ENCODE assay signal across 8 cellular contexts in the genomic region with DNA sequence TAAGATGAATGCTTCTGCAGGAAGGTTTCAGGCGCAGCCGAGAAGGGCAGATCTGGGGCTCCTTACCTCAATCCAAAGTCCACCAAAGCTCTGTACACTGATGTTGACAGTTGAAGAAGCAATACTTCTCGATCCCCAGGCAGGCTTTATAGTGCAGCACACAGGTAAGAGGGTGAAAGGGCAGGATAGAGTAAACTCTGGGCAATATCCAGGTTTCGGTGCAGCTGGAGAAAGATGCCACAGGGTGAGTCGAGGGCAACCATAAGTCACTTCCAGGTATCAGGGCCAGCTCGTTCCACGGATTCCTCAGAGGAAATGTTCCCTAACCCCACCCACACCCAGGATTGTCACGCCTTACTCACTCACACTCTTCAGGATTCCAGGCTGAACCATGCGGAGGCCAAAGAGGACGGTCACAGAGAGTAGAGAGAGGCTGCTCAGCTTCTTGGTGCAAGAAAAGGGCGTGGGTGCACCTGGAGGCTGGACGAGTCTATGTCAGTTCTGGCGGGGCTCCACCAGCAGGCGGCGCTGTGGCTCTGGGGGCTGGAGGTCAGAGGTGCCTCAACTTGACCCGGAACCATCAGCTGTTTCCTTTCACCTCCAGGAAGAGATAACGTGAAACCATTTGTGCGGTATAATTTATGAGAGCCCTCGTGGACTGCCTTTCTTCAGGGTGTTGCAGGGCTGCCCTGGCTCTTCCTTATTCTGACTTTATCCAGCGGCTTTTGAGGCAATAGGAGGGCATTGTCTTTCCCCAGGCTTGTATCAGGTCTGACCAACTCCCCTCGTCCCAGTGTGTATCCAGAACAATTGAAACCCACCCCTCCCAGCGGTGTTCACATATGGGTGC. TPM values are rescaled to one million over a fixed set of nuclear protein-coding genes. Genes with fewer than 3 reads are reported as not detected.
A peak's percentile ranks its signal among the peaks of the same experiment; 100 is the strongest.
DNase-seq lines count a peak whose midpoint lies in the region; ATAC-seq and TF ChIP-seq lines count a peak whose summit lies in the region.

No MANE protein-coding gene starts in this region.

- H3K27ac Mint-ChIP-seq in CD14-positive monocyte: no peak overlapping the region
- no peak overlapping the region for H3K27ac Mint-ChIP-seq in HFFc6
- H3K27ac Mint-ChIP-seq in T-cell: no peak overlapping the region

- peak; percentile 66 for DNase-seq in CD14-positive monocyte (ENCODE audit: low spot score)
- no peak for DNase-seq in HFFc6
- peak in 26 of 34 experiments; percentile 7 to 37 (median 18) for DNase-seq in T-cell
- DNase-seq in astrocyte of the spinal cord (ENCODE audit: low read depth, low spot score): no peak
- peak; percentile 9 for DNase-seq in left kidney (ENCODE audit: low read depth, low spot score)
- DNase-seq in stimulated activated CD8-positive, alpha-beta memory T cell treated with anti-CD3 and anti-CD28 coated beads, Interleukin-4, amount 100 ng/mL, for 24 hours (ENCODE audit: low read depth): peak; percentile 44
- no peak for DNase-seq in SW 1271 (lab: John Stamatoyannopoulos, UW)

- in situ Hi-C loops in astrocyte of the spinal cord (cut with HindIII; ENCODE audit: low sequenced_read_pairs): no loop called here

- intact Hi-C loops in CD14-positive monocyte (cut with micrococcal nuclease): loop anchor here (2.0 to 5.0 kb wide), 2 partner anchors 152 to 154 kb away; no protein-coding TSS in a partner anchor

- CTCF ChIA-PET in T-cell (lab: Charles Lee): no interaction called here

- peak; percentile 86 for TF ChIP-seq CTCF in CD14-positive monocyte (IDR thresholded peaks at IDR 0.05)
- peak; percentile 88 for TF ChIP-seq CTCF in HFFc6 (IDR thresholded peaks at IDR 0.05)
- TF ChIP-seq CTCF in astrocyte of the spinal cord (IDR thresholded peaks at IDR 0.05; ENCODE audit: low read depth, low read length): peak; percentile 72

- H3K4me3 Mint-ChIP-seq in CD14-positive monocyte (no peak overlapping the region), HFFc6 (no peak overlapping the region), T-cell (no peak overlapping the region)

- ATAC-seq in T-cell (replicated peaks in 1 of 4): no peak
- no peak for ATAC-seq in HG02852 (IDR thresholded peaks at IDR 0.05; ENCODE audit: unreplicated experiment)

- peaks cover 8 to 18% (median 9%) of the 10 kb centered on the region in 3 donors for H3K27me3 Mint-ChIP-seq in CD14-positive monocyte (ENCODE audit: low read depth in 3 of 3)
- peaks cover 13% of the 10 kb centered on the region for H3K27me3 Mint-ChIP-seq in HFFc6 (ENCODE audit: insufficient read depth)
- H3K27me3 Mint-ChIP-seq in T-cell: peaks cover 6 to 16% of the 10 kb centered on the region in 2 donors

- POLR2A ChIA-PET in T-cell (lab: Charles Lee): interaction anchor here in 1 of 2 donors (0.7 kb wide), 1 partner anchor 1454 kb away, joined by 4 read pairs; no protein-coding TSS in a partner anchor

- H3K4me1 Mint-ChIP-seq in CD14-positive monocyte (no peaks in the 10 kb centered on the region), HFFc6 (ENCODE audit: low read depth) (no peaks in the 10 kb centered on the region), T-cell (no peaks in the 10 kb centered on the region)

- H3K36me3 Mint-ChIP-seq in CD14-positive monocyte: no peaks in the 10 kb centered on the region
- H3K36me3 Mint-ChIP-seq in HFFc6 (ENCODE audit: low read depth): no peaks in the 10 kb centered on the region
- H3K36me3 Mint-ChIP-seq in T-cell: no peaks in the 10 kb centered on the region

- H3K9me3 Mint-ChIP-seq in CD14-positive monocyte (peaks cover 0 to 4% (median 0%) of the 10 kb centered on the region in 7 donors), HFFc6 (no peaks in the 10 kb centered on the region), T-cell (peaks cover 0 to 3% (median 0%) of the 10 kb centered on the region in 3 donors)

- no peak overlapping the region for H3K4me3 ChIP-seq in astrocyte of the spinal cord (ENCODE audit: low read depth, low read length)

RNA-seq across cellular contexts. Expression of gene WFDC12, which starts 14.4 kb away (rescaled TPM):
- polyA plus RNA-seq in CD14-positive monocyte: not detected
- total RNA-seq in HFFc6 (2021; fragmentation: NEBNext Ultra II Directional; extraction: Animal tissue kit (Norgen Biotek cat#: 25700)): not detected
- total RNA-seq in T-cell: not detected

RNA-seq across cellular contexts. Expression of gene WFDC5, which starts 23.7 kb away (rescaled TPM):
- polyA plus RNA-seq in CD14-positive monocyte: not detected
- not detected for total RNA-seq in HFFc6 (2021; fragmentation: NEBNext Ultra II Directional; extraction: Animal tissue kit (Norgen Biotek cat#: 25700))
- not detected for total RNA-seq in T-cell

RNA-seq across cellular contexts. Expression of gene PI3, which starts 36.0 kb away (rescaled TPM):
- polyA plus RNA-seq in CD14-positive monocyte: not detected
- total RNA-seq in HFFc6 (2021; fragmentation: NEBNext Ultra II Directional; extraction: Animal tissue kit (Norgen Biotek cat#: 25700)): not detected
- total RNA-seq in T-cell: under 1 TPM in 1 of 5 donors, not detected in 4; 0.51 TPM

RNA-seq across cellular contexts. Expression of gene KCNS1, which starts 37.7 kb away (rescaled TPM):
- polyA plus RNA-seq in CD14-positive monocyte: under 1 TPM in 1 of 2 donors, not detected in 1; 0.23 TPM
- total RNA-seq in HFFc6 (2021; fragmentation: NEBNext Ultra II Directional; extraction: Animal tissue kit (Norgen Biotek cat#: 25700)): under 1 TPM; 0.46 to 0.95 (median 0.73) TPM
- total RNA-seq in T-cell: under 1 TPM in 1 of 5 donors, not detected in 4; 0.09 TPM

Comparison
In these comparisons a context has a peak if more than half of its experiments do, and no peak if none do; other contexts are left out.
1. DNase-seq: peak in CD14-positive monocyte (single experiment), T-cell (26 of 34), left kidney (single experiment) and stimulated activated CD8-positive, alpha-beta memory T cell treated with anti-CD3 and anti-CD28 coated beads, Interleukin-4, amount 100 ng/mL, for 24 hours (single experiment); none in HFFc6 (single experiment), astrocyte of the spinal cord (single experiment) and SW 1271 (0 of 2).
2. Peak in every context shown above with its lines, with median percentiles within 50 percentile points of each other: CTCF ChIP-seq.